ENCODE assay signal across 25 cellular contexts in genomic region chr10:70084189-70084588, GRCh38. TPM values are rescaled to one million over a fixed set of nuclear protein-coding genes. Genes with fewer than 3 reads are reported as not detected.
DNase-seq lines count a peak whose midpoint lies in the region; ATAC-seq and TF ChIP-seq lines count a peak whose summit lies in the region.
"Had no signal": no experiment of that assay in that cellular context is flagged by ENCODE, and none has a peak within 500 bp of the region (broad histone marks: within the 10 kb centered on the region; RNA-seq: fewer than 3 reads in every experiment).

No MANE protein-coding gene starts in this region.

- no peak for TF ChIP-seq POLR2A in NB4 (IDR thresholded peaks at IDR 0.05; ENCODE audit: extremely low read depth, insufficient read length)

- H3K4me3 ChIP-seq in NB4 (ENCODE audit: low read depth, low read length) = no peak overlapping the region
- no peak overlapping the region for H3K4me3 ChIP-seq in choroid plexus epithelial cell (ENCODE audit: low read depth, low read length)
- H3K4me3 ChIP-seq: BLaER1 treated with 17β-estradiol and CSF1 and Interleukin-3, amounts not matched to agents 10 nM and 100 nM; body of pancreas; HAP-1; MG63 had no signal

- ATAC-seq in left cardiac atrium = no peak
- no peak for ATAC-seq in HG03521 (IDR thresholded peaks at IDR 0.05; ENCODE audit: unreplicated experiment)
- ATAC-seq: activated naive CD8-positive, alpha-beta T cell treated with anti-CD3 and anti-CD28 coated beads, Interleukin-2, amount 50 U/mL, for 24 hours; body of pancreas; stimulated activated effector memory CD8-positive, alpha-beta T cell treated with anti-CD3 and anti-CD28 coated beads, Interleukin-12 subunit alpha, Interleukin-12 subunit beta, amount 100 ng/mL, for 72 hours had no signal

- peak; percentile 18 for DNase-seq in ELR (ENCODE audit: low read depth)
- DNase-seq in NB4 (ENCODE audit: low read depth) = peak; percentile 16
- peak; percentile 9 for DNase-seq in choroid plexus epithelial cell (ENCODE audit: low read depth)
- DNase-seq in activated T-helper 2 cell treated with anti-CD3 and anti-CD28 coated beads, Interferon-gamma antibody, Interleukin-2, Interleukin-4, amounts not matched to agents 10 μg/mL and 5 μg/mL and 100 μg/mL, durations not matched to agents 14 hours and 24 hours and 36 hours (ENCODE audit: low spot score) = no peak
- no peak for DNase-seq in left cardiac atrium
- no peak for DNase-seq in NCI-H510A (lab: John Stamatoyannopoulos, UW)
- DNase-seq: activated CD4-positive, alpha-beta T cell treated with anti-CD3 and anti-CD28 coated beads, Interleukin-2, amount 10 ng/mL, durations not matched to agents 7 days and 5 days; activated effector memory CD4-positive, alpha-beta T cell treated with Interleukin-2 at 50 U/mL for 16 hours; activated naive CD8-positive, alpha-beta T cell treated with anti-CD3 and anti-CD28 coated beads, Interleukin-2, amount 50 U/mL, for 24 hours; body of pancreas; DMS 273 treated with DMSO at 0.1 percent for 48 hours; GF-D8; MG63; NCI-H1694 treated with DMSO at 0.1 percent for 48 hours; NCI-H774; nucleus accumbens; small intestine; stimulated activated CD4-positive, alpha-beta T cell treated with anti-CD3 and anti-CD28 coated beads, Interleukin-2, amount 100 ng/mL, for 24 hours; WERI-Rb-1 had no signal

- no peaks in the 10 kb centered on the region for H3K9me3 Mint-ChIP-seq in activated T-helper 2 cell treated with anti-CD3 and anti-CD28 coated beads, Interferon-gamma antibody, Interleukin-2, Interleukin-4, amounts not matched to agents 10 μg/mL and 5 μg/mL and 100 μg/mL, durations not matched to agents 14 hours and 24 hours and 36 hours
- H3K9me3 Mint-ChIP-seq: activated CD4-positive, alpha-beta T cell treated with anti-CD3 and anti-CD28 coated beads, Interleukin-2, amount 10 ng/mL, durations not matched to agents 7 days and 5 days; activated naive CD8-positive, alpha-beta T cell treated with anti-CD3 and anti-CD28 coated beads, Interleukin-2, amount 50 U/mL, for 24 hours; stimulated activated effector memory CD8-positive, alpha-beta T cell treated with anti-CD3 and anti-CD28 coated beads, Interleukin-12 subunit alpha, Interleukin-12 subunit beta, amount 100 ng/mL, for 72 hours; T-helper 2 cell treated with Interferon-gamma antibody and Interleukin-4, amounts not matched to agents 5 μg/mL and 100 μg/mL, for 36 hours had no signal

- no peaks in the 10 kb centered on the region for H3K36me3 Mint-ChIP-seq in activated T-helper 2 cell treated with anti-CD3 and anti-CD28 coated beads, Interferon-gamma antibody, Interleukin-2, Interleukin-4, amounts not matched to agents 10 μg/mL and 5 μg/mL and 100 μg/mL, durations not matched to agents 14 hours and 24 hours and 36 hours (ENCODE audit: low read depth)
- H3K36me3 Mint-ChIP-seq: stimulated activated effector memory CD8-positive, alpha-beta T cell treated with anti-CD3 and anti-CD28 coated beads, Interleukin-12 subunit alpha, Interleukin-12 subunit beta, amount 100 ng/mL, for 72 hours had no signal

- H3K27ac ChIP-seq in 22Rv1 = no peak overlapping the region
- H3K27ac ChIP-seq: BLaER1 treated with 17β-estradiol and CSF1 and Interleukin-3, amounts not matched to agents 10 nM and 100 nM; body of pancreas; WERI-Rb-1 had no signal

- no peaks in the 10 kb centered on the region for H3K4me1 Mint-ChIP-seq in activated T-helper 2 cell treated with anti-CD3 and anti-CD28 coated beads, Interferon-gamma antibody, Interleukin-2, Interleukin-4, amounts not matched to agents 10 μg/mL and 5 μg/mL and 100 μg/mL, durations not matched to agents 14 hours and 24 hours and 36 hours (ENCODE audit: low read depth)
- H3K4me1 Mint-ChIP-seq: activated CD4-positive, alpha-beta T cell treated with anti-CD3 and anti-CD28 coated beads, Interleukin-2, amount 10 ng/mL, durations not matched to agents 7 days and 5 days; activated naive CD8-positive, alpha-beta T cell treated with anti-CD3 and anti-CD28 coated beads, Interleukin-2, amount 50 U/mL, for 24 hours; stimulated activated effector memory CD8-positive, alpha-beta T cell treated with anti-CD3 and anti-CD28 coated beads, Interleukin-12 subunit alpha, Interleukin-12 subunit beta, amount 100 ng/mL, for 72 hours had no signal

- TF ChIP-seq CTCF in 22Rv1 (IDR thresholded peaks at IDR 0.05) = peak; percentile 16; the same call in 1 of the 2 replicates
- no peak for TF ChIP-seq CTCF in NB4 (IDR thresholded peaks at IDR 0.05; ENCODE audit: low read depth, low read length)
- peak; percentile 4 for TF ChIP-seq CTCF in choroid plexus epithelial cell (conservative IDR thresholded peaks at IDR 0.05; ENCODE audit: low read depth, low read length)

- intact Hi-C loops in activated T-helper 2 cell treated with anti-CD3 and anti-CD28 coated beads, Interferon-gamma antibody, Interleukin-2, Interleukin-4, amounts not matched to agents 10 μg/mL and 5 μg/mL and 100 μg/mL, durations not matched to agents 14 hours and 24 hours and 36 hours (cut with micrococcal nuclease) = no loop called here
- intact Hi-C loops in left cardiac atrium (cut with DNase I) = no loop called here

- peaks cover 8% of the 10 kb centered on the region for H3K27me3 Mint-ChIP-seq in activated T-helper 2 cell treated with anti-CD3 and anti-CD28 coated beads, Interferon-gamma antibody, Interleukin-2, Interleukin-4, amounts not matched to agents 10 μg/mL and 5 μg/mL and 100 μg/mL, durations not matched to agents 14 hours and 24 hours and 36 hours (ENCODE audit: low read depth)
- H3K27me3 Mint-ChIP-seq: activated naive CD8-positive, alpha-beta T cell treated with anti-CD3 and anti-CD28 coated beads, Interleukin-2, amount 50 U/mL, for 24 hours had no signal

- H3K27ac Mint-ChIP-seq in activated T-helper 2 cell treated with anti-CD3 and anti-CD28 coated beads, Interferon-gamma antibody, Interleukin-2, Interleukin-4, amounts not matched to agents 10 μg/mL and 5 μg/mL and 100 μg/mL, durations not matched to agents 14 hours and 24 hours and 36 hours = no peak overlapping the region
- H3K27ac Mint-ChIP-seq: activated naive CD8-positive, alpha-beta T cell treated with anti-CD3 and anti-CD28 coated beads, Interleukin-2, amount 50 U/mL, for 24 hours; stimulated activated effector memory CD8-positive, alpha-beta T cell treated with anti-CD3 and anti-CD28 coated beads, Interleukin-12 subunit alpha, Interleukin-12 subunit beta, amount 100 ng/mL, for 72 hours; T-helper 2 cell treated with Interferon-gamma antibody and Interleukin-4, amounts not matched to agents 5 μg/mL and 100 μg/mL, for 36 hours had no signal

- no peak overlapping the region for H3K4me3 Mint-ChIP-seq in activated T-helper 2 cell treated with anti-CD3 and anti-CD28 coated beads, Interferon-gamma antibody, Interleukin-2, Interleukin-4, amounts not matched to agents 10 μg/mL and 5 μg/mL and 100 μg/mL, durations not matched to agents 14 hours and 24 hours and 36 hours (ENCODE audit: low read depth)
- H3K4me3 Mint-ChIP-seq: activated CD4-positive, alpha-beta T cell treated with anti-CD3 and anti-CD28 coated beads, Interleukin-2, amount 10 ng/mL, durations not matched to agents 7 days and 5 days; activated naive CD8-positive, alpha-beta T cell treated with anti-CD3 and anti-CD28 coated beads, Interleukin-2, amount 50 U/mL, for 24 hours; stimulated activated effector memory CD8-positive, alpha-beta T cell treated with anti-CD3 and anti-CD28 coated beads, Interleukin-12 subunit alpha, Interleukin-12 subunit beta, amount 100 ng/mL, for 72 hours; T-helper 2 cell treated with Interferon-gamma antibody and Interleukin-4, amounts not matched to agents 5 μg/mL and 100 μg/mL, for 36 hours had no signal

RNA-seq across cellular contexts. Expression of gene MACROH2A2, which starts 31.5 kb away (rescaled TPM):
- total RNA-seq in activated T-helper 2 cell treated with anti-CD3 and anti-CD28 coated beads, Interferon-gamma antibody, Interleukin-2, Interleukin-4, amounts not matched to agents 10 μg/mL and 5 μg/mL and 100 μg/mL, durations not matched to agents 14 hours and 24 hours and 36 hours = 6.1 and 7.1 TPM in 2 replicates
- total RNA-seq in left cardiac atrium = 10 to 100 TPM; 13.0 to 15.5 TPM

RNA-seq across cellular contexts. Expression of gene AIFM2, which starts 48.4 kb away (rescaled TPM):
- total RNA-seq in activated T-helper 2 cell treated with anti-CD3 and anti-CD28 coated beads, Interferon-gamma antibody, Interleukin-2, Interleukin-4, amounts not matched to agents 10 μg/mL and 5 μg/mL and 100 μg/mL, durations not matched to agents 14 hours and 24 hours and 36 hours = 9.5 and 11.6 TPM in 2 replicates
- total RNA-seq in left cardiac atrium = 10 to 100 TPM; 19.3 to 20.7 TPM

Comparison
In these comparisons a context has a peak if more than half of its experiments do, and no peak if none do; other contexts are left out.
1. DNase-seq: peak in ELR (single experiment), NB4 (single experiment) and choroid plexus epithelial cell (single experiment); none in activated T-helper 2 cell treated with anti-CD3 and anti-CD28 coated beads, Interferon-gamma antibody, Interleukin-2, Interleukin-4, amounts not matched to agents 10 μg/mL and 5 μg/mL and 100 μg/mL, durations not matched to agents 14 hours and 24 hours and 36 hours (single experiment), left cardiac atrium (single experiment) and NCI-H510A (single experiment).